In the genomic region with DNA sequence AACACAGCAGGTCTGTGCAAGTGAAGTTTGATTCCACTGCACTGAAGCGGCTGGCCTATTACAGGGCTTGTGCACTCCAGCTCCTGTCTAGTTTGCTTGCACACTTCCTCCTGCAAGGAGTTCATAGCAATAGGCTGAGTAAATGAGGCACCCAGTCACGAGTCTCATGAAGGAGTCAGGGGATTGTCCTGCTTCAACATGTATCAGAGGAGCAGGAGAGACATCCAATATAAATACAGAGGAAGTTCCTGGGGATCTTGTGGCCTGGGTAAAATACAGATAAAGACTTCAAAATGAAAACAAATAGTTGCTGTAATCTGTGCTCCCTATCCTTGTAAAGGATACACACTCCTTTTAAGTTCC, we compare ENCODE assay signal across 19 cellular contexts.
A peak's percentile ranks its signal among the peaks of the same experiment; 100 is the strongest.
DNase-seq lines count a peak whose midpoint lies in the region; FAIRE-seq and TF ChIP-seq lines count a peak whose summit lies in the region.
"Had no signal": no experiment of that assay in that cellular context is flagged by ENCODE, and none has a peak within 500 bp of the region (broad histone marks: within the 10 kb centered on the region; RNA-seq: fewer than 3 reads in every experiment).

No MANE protein-coding gene starts in this region.

- no peak overlapping the region for H3K27ac ChIP-seq in astrocyte (ENCODE audit: low read depth, low read length)

- H2AFZ ChIP-seq in astrocyte (ENCODE audit: low read depth, low read length) = no peak overlapping the region

- no peak overlapping the region for H3K9ac ChIP-seq in astrocyte (ENCODE audit: low read length)

- H3K36me3 Mint-ChIP-seq in HFFc6 (ENCODE audit: low read depth) (peaks cover 13% of the 10 kb centered on the region; the same call in 1 of the 2 replicates), astrocyte (ENCODE audit: low read depth, unreplicated experiment) (no peaks in the 10 kb centered on the region)
- H3K36me3 Mint-ChIP-seq: CD14-positive monocyte had no signal

- no peaks in the 10 kb centered on the region for H3K4me1 ChIP-seq in astrocyte (ENCODE audit: insufficient read depth, low read length)

- H3K4me3 Mint-ChIP-seq in HFFc6 (no peak overlapping the region), astrocyte (ENCODE audit: unreplicated experiment) (no peak overlapping the region)
- H3K4me3 Mint-ChIP-seq: CD14-positive monocyte had no signal

- POLR2A ChIA-PET in AG04449 (lab: Yijun Ruan, JAX) = no interaction called here

- H3K27me3 Mint-ChIP-seq in HFFc6 (ENCODE audit: insufficient read depth) (no peaks in the 10 kb centered on the region), astrocyte (ENCODE audit: low read depth, unreplicated experiment) (no peaks in the 10 kb centered on the region)

- H3K4me1 Mint-ChIP-seq in HFFc6 (ENCODE audit: low read depth) = peaks cover 39% of the 10 kb centered on the region
- peaks cover 10% of the 10 kb centered on the region for H3K4me1 Mint-ChIP-seq in astrocyte (ENCODE audit: low read depth, unreplicated experiment)
- H3K4me1 Mint-ChIP-seq: CD14-positive monocyte had no signal

- FAIRE-seq in astrocyte (lab: Jason Lieb, UNC) = no peak
- FAIRE-seq: HTR-8/SVneo had no signal

- TF ChIP-seq CTCF in AG04449 (IDR thresholded peaks at IDR 0.05; ENCODE audit: insufficient read depth, low read length, missing control alignments) (no peak), HFFc6 (IDR thresholded peaks at IDR 0.05) (no peak), astrocyte (IDR thresholded peaks at IDR 0.05; ENCODE audit: insufficient read depth, low read depth, low read length) (no peak), fibroblast of pulmonary artery (IDR thresholded peaks at IDR 0.05; ENCODE audit: low read length, missing control alignments) (no peak)

- H4K20me1 ChIP-seq in astrocyte (ENCODE audit: insufficient read depth, low read length) = no peaks in the 10 kb centered on the region

- H3K36me3 ChIP-seq in astrocyte (ENCODE audit: insufficient read depth, low read length) = no peaks in the 10 kb centered on the region

- peak overlapping the region; percentile 26; the same call in 1 of the 2 replicates for H3K27ac Mint-ChIP-seq in HFFc6
- peak overlapping the region; percentile 34 for H3K27ac Mint-ChIP-seq in astrocyte (ENCODE audit: unreplicated experiment)
- H3K27ac Mint-ChIP-seq: CD14-positive monocyte had no signal

- H3K9me3 Mint-ChIP-seq in HFFc6 (peaks cover 11% of the 10 kb centered on the region), astrocyte (ENCODE audit: unreplicated experiment) (peaks cover 3% of the 10 kb centered on the region)

- DNase-seq in AG04449 (ENCODE audit: low read depth, low spot score) (peak; percentile 50), HFFc6 (peak; percentile 16), astrocyte (ENCODE audit: low read depth) (peak; percentile 55), fibroblast of pulmonary artery (ENCODE audit: low read depth) (peak; percentile 25), COLO668 (lab: John Stamatoyannopoulos, UW; ENCODE audit: unreplicated experiment) (no peak), NCI-H2029 treated with DMSO at 0.1 percent for 48 hours (lab: John Stamatoyannopoulos, UW) (no peak), A172 (ENCODE audit: low spot score) (no peak)
- no peak for DNase-seq in stimulated activated CD4-positive, alpha-beta T cell treated with anti-CD3 and anti-CD28 coated beads, Interleukin-2, amount 100 ng/mL, for 48 hours
- DNase-seq: 8988T; Calu3; GDM1; NCI-H1436 treated with DMSO at 0.1 percent for 48 hours; NCI-H2081 treated with DMSO at 0.1 percent for 48 hours; NCI-H2227 treated with DMSO at 0.1 percent for 48 hours; NCI-H526; NK-92 treated with Interleukin-12 subunit alpha and Interleukin-12 subunit beta, amount 100 ng/mL, for 24 hours; OCI-M1 had no signal

- H3K4me3 ChIP-seq in AG04449 (ENCODE audit: low read depth, low read length) (no peak overlapping the region), astrocyte (ENCODE audit: insufficient read depth, low read depth, low read length) (no peak overlapping the region), fibroblast of pulmonary artery (replicated peaks; ENCODE audit: low read depth, low read length) (no peak overlapping the region)

- H3K9me3 ChIP-seq in astrocyte (ENCODE audit: insufficient read depth, low read depth, low read length) = no peaks in the 10 kb centered on the region

- no peaks in the 10 kb centered on the region for H3K27me3 ChIP-seq in astrocyte (ENCODE audit: insufficient read depth, low read length)

- CTCF ChIA-PET in AG04449 (lab: Yijun Ruan, JAX) = no interaction called here

- H3K79me2 ChIP-seq in astrocyte (ENCODE audit: insufficient read depth, low read length) = no peaks in the 10 kb centered on the region

- H3K4me2 ChIP-seq in astrocyte (ENCODE audit: low read length) = no peak overlapping the region

Comparison
In these comparisons a context has a peak if more than half of its experiments do, and no peak if none do; other contexts are left out.
1. DNase-seq: peak in AG04449 (single experiment), HFFc6 (single experiment), astrocyte (single experiment) and fibroblast of pulmonary artery (single experiment); none in COLO668 (single experiment), stimulated activated CD4-positive, alpha-beta T cell treated with anti-CD3 and anti-CD28 coated beads, Interleukin-2, amount 100 ng/mL, for 48 hours (0 of 2), NCI-H2029 treated with DMSO at 0.1 percent for 48 hours (single experiment) and A172 (single experiment).